In genomic region chr15:41965441-41966413, GRCh38 we compare ENCODE assay signal across 10 cellular contexts. TPM values are rescaled to one million over a fixed set of nuclear protein-coding genes. Genes with fewer than 3 reads are reported as not detected.
DNase-seq lines count a peak whose midpoint lies in the region; ATAC-seq and TF ChIP-seq lines count a peak whose summit lies in the region.
"Had no signal": no experiment of that assay in that cellular context is flagged by ENCODE, and none has a peak within 500 bp of the region (broad histone marks: within the 10 kb centered on the region; RNA-seq: fewer than 3 reads in every experiment).

No MANE protein-coding gene starts in this region.

- H3K9me3 Mint-ChIP-seq in GM23338 = peaks cover 5% of the 10 kb centered on the region; the same call in 1 of the 3 replicates
- peaks cover 10% of the 10 kb centered on the region for H3K9me3 Mint-ChIP-seq in WTC11
- H3K9me3 Mint-ChIP-seq in stimulated activated memory B cell treated with anti-CD40 and anti-IgM and Interleukin-4, amounts not matched to agents 10 μg/mL and 1 μg/mL and 100 μg/mL, for 72 hours = no peaks in the 10 kb centered on the region
- H3K9me3 Mint-ChIP-seq: activated naive CD4-positive, alpha-beta T cell treated with anti-CD3 and anti-CD28 coated beads, Interleukin-2, amount 50 U/mL, for 72 hours; stimulated activated naive CD8-positive, alpha-beta T cell treated with anti-CD3 and anti-CD28 coated beads, Interleukin-15, amount 100 ng/mL, for 72 hours had no signal

- H3K4me1 ChIP-seq in GM23338 (ENCODE audit: insufficient read depth) = peaks cover 12% of the 10 kb centered on the region

- H3K4me3 ChIP-seq in GM23338 = no peak overlapping the region

- H2AFZ ChIP-seq in GM23338 = no peak overlapping the region

- H3K36me3 Mint-ChIP-seq in GM23338 (ENCODE audit: low read depth) (peaks cover 20% of the 10 kb centered on the region), WTC11 (peaks cover 24% of the 10 kb centered on the region)
- peaks cover 36% of the 10 kb centered on the region for H3K36me3 Mint-ChIP-seq in stimulated activated memory B cell treated with anti-CD40 and anti-IgM and Interleukin-4, amounts not matched to agents 10 μg/mL and 1 μg/mL and 100 μg/mL, for 72 hours

- no peak overlapping the region for H3K4me3 Mint-ChIP-seq in GM23338
- no peak overlapping the region for H3K4me3 Mint-ChIP-seq in WTC11
- H3K4me3 Mint-ChIP-seq in stimulated activated memory B cell treated with anti-CD40 and anti-IgM and Interleukin-4, amounts not matched to agents 10 μg/mL and 1 μg/mL and 100 μg/mL, for 72 hours = no peak overlapping the region
- H3K4me3 Mint-ChIP-seq: stimulated activated naive CD8-positive, alpha-beta T cell treated with anti-CD3 and anti-CD28 coated beads, Interleukin-15, amount 100 ng/mL, for 72 hours had no signal

- no peak overlapping the region for H3K27ac ChIP-seq in GM23338 (ENCODE audit: low read depth)

- H3K4me2 ChIP-seq in GM23338 = no peak overlapping the region

- peaks cover 27% of the 10 kb centered on the region for H4K20me1 ChIP-seq in GM23338 (replicated peaks; ENCODE audit: insufficient read depth)

- intact Hi-C loops in left ventricle myocardium superior (cut with micrococcal nuclease) = no loop called here

- H3K27ac Mint-ChIP-seq in GM23338 (no peak overlapping the region), WTC11 (peak overlapping the region; percentile 37; the same call in 1 of the 2 replicates)
- H3K27ac Mint-ChIP-seq in stimulated activated memory B cell treated with anti-CD40 and anti-IgM and Interleukin-4, amounts not matched to agents 10 μg/mL and 1 μg/mL and 100 μg/mL, for 72 hours = peak overlapping the region; percentile 82

- POLR2A ChIA-PET in WTC11 (lab: Charles Lee) = no interaction called here

- TF ChIP-seq CTCF in GM23338 (conservative IDR thresholded peaks at IDR 0.05; ENCODE audit: low read depth in 2 of 2) = no peak
- no peak for TF ChIP-seq CTCF in WTC11 (IDR thresholded peaks at IDR 0.05)

- no peaks in the 10 kb centered on the region for H3F3A ChIP-seq in GM23338 (replicated peaks; ENCODE audit: low read depth)

- H3K4me1 Mint-ChIP-seq in GM23338 = peaks cover 23% of the 10 kb centered on the region
- H3K4me1 Mint-ChIP-seq in WTC11 = peaks cover 31% of the 10 kb centered on the region
- peaks cover 51% of the 10 kb centered on the region for H3K4me1 Mint-ChIP-seq in stimulated activated memory B cell treated with anti-CD40 and anti-IgM and Interleukin-4, amounts not matched to agents 10 μg/mL and 1 μg/mL and 100 μg/mL, for 72 hours

- no peak for ATAC-seq in GM23338
- no peak; the same call in 1 of the 2 replicates for ATAC-seq in WTC11
- peak; percentile 83 for ATAC-seq in left ventricle myocardium superior
- ATAC-seq in stimulated activated memory B cell treated with anti-CD40 and anti-IgM and Interleukin-4, amounts not matched to agents 10 μg/mL and 1 μg/mL and 100 μg/mL, for 72 hours = no peak
- ATAC-seq in GM21786 (IDR thresholded peaks at IDR 0.05; ENCODE audit: unreplicated experiment) = no peak
- ATAC-seq: activated naive CD4-positive, alpha-beta T cell treated with anti-CD3 and anti-CD28 coated beads, Interleukin-2, amount 50 U/mL, for 72 hours; stimulated activated naive CD8-positive, alpha-beta T cell treated with anti-CD3 and anti-CD28 coated beads, Interleukin-15, amount 100 ng/mL, for 72 hours had no signal

- peaks cover 94% of the 10 kb centered on the region for H3K79me2 ChIP-seq in GM23338 (replicated peaks; ENCODE audit: insufficient read depth)

- CTCF ChIA-PET in WTC11 (lab: Charles Lee) = interaction anchor here (0.8 to 1.6 kb wide), 2 partner anchors 9 to 185 kb away, joined by 3 to 5 read pairs; no protein-coding TSS in a partner anchor

- no peaks in the 10 kb centered on the region for H3K27me3 ChIP-seq in GM23338 (ENCODE audit: insufficient read depth)

- no peaks in the 10 kb centered on the region for H3K36me3 ChIP-seq in GM23338 (ENCODE audit: insufficient read depth)

- peak; percentile 21 for DNase-seq in GM23338 (ENCODE audit: low spot score)
- DNase-seq in WTC11 (ENCODE audit: low spot score) = no peak
- peak; percentile 82 for DNase-seq in left ventricle myocardium superior
- DNase-seq in HuH-7.5 (ENCODE audit: low spot score) = no peak
- DNase-seq in NCI-H1436 (lab: John Stamatoyannopoulos, UW) = no peak
- DNase-seq: stimulated activated CD4-positive, alpha-beta T cell treated with anti-CD3 and anti-CD28 coated beads, Interleukin-15, amount 100 ng/mL, for 24 hours; stimulated activated naive CD8-positive, alpha-beta T cell treated with anti-CD3 and anti-CD28 coated beads, Interleukin-15, amount 100 ng/mL, for 72 hours had no signal

- H3K9me2 ChIP-seq in GM23338 (ENCODE audit: insufficient read depth) = no peaks in the 10 kb centered on the region

- H3K27me3 Mint-ChIP-seq in GM23338 (ENCODE audit: insufficient read depth, low read depth, poor library complexity) = no peaks in the 10 kb centered on the region
- H3K27me3 Mint-ChIP-seq in WTC11 (ENCODE audit: low read depth) = no peaks in the 10 kb centered on the region
- H3K27me3 Mint-ChIP-seq in stimulated activated memory B cell treated with anti-CD40 and anti-IgM and Interleukin-4, amounts not matched to agents 10 μg/mL and 1 μg/mL and 100 μg/mL, for 72 hours = no peaks in the 10 kb centered on the region
- H3K27me3 Mint-ChIP-seq: stimulated activated naive CD8-positive, alpha-beta T cell treated with anti-CD3 and anti-CD28 coated beads, Interleukin-15, amount 100 ng/mL, for 72 hours had no signal

TF ChIP-seq in GM23338, 12 proteins besides CTCF, POLR2A, EP300 and RAD21 (continues in another document):
- TF ChIP-seq ZNF331 (CRISPR knock-in tag; IDR thresholded peaks at IDR 0.05; ENCODE audit: low read depth) (no peak), CREB1 (CRISPR knock-in tag; IDR thresholded peaks at IDR 0.05; ENCODE audit: low read depth) (no peak)

TF ChIP-seq in WTC11, 78 proteins besides CTCF, POLR2A, EP300 and RAD21:
- TF ChIP-seq E2F4 (CRISPR knock-in tag; IDR thresholded peaks at IDR 0.05; ENCODE audit: borderline replicate concordance, low read depth) = no peak
- TF ChIP-seq FOXP4 (CRISPR knock-in tag; IDR thresholded peaks at IDR 0.05) = no peak
TF ChIP-seq in WTC11: peak in this region for 0.

RNA-seq across cellular contexts. Expression of gene EHD4, which starts 6.6 kb away (rescaled TPM):
- 30.6 and 31.0 TPM in 2 replicates for total RNA-seq in GM23338 (2014; rRNA removed; shearing (Covaris generic))
- 11.2 and 13.0 TPM in 2 replicates for polyA plus RNA-seq in GM23338 (2016; fragmentation: Nextera tagmentation; extraction: Ambion mirVana)
- total RNA-seq in WTC11 (2021) (20.8 to 23.9 TPM (median 21.3 TPM) in 3 replicates), left ventricle myocardium superior (53.5 TPM)

RNA-seq across cellular contexts. Expression of gene PLA2G4E, which starts 55.1 kb away (rescaled TPM):
- not detected in 2 replicates for total RNA-seq in GM23338 (2014; rRNA removed; shearing (Covaris generic))
- polyA plus RNA-seq in GM23338 (2016; fragmentation: Nextera tagmentation; extraction: Ambion mirVana) = not detected in 2 replicates
- total RNA-seq in WTC11 (2021) = 0.02 TPM in 1 of 3 replicates, not detected in the others
- not detected for total RNA-seq in left ventricle myocardium superior
- total RNA-seq: activated naive CD4-positive, alpha-beta T cell treated with anti-CD3 and anti-CD28 coated beads, Interleukin-2, amount 50 U/mL, for 72 hours had no signal

Comparison
In these comparisons a context has a peak if more than half of its experiments do, and no peak if none do; other contexts are left out.
1. DNase-seq: peak in GM23338 (single experiment) and left ventricle myocardium superior (single experiment); none in WTC11 (single experiment), HuH-7.5 (single experiment) and NCI-H1436 (single experiment).